In the genomic region with DNA sequence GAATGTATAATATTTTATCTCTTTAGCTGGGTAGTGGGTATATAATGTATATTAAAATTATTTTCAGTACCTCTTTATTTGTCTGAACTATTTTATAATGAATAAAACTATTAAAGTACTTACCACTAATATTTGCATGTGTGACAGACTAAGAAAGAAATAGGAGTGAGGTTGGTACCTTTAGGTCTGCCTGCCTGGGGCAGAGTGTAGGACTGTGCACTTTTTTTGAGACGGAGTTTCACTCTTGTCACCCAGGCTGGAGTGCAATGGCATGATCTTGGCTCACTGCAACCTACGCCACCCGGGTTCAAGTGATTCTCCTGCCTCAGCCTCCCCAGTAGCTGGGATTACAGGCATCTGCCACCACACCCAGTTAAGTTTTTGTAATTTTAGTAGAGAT, we compare ENCODE assay signal across 1 cellular context.
TF ChIP-seq lines count a peak whose summit lies in the region.

No MANE protein-coding gene starts in this region.

TF ChIP-seq in GM23338, 12 proteins besides CTCF, POLR2A, EP300 and RAD21 (continued from another document):
- TF ChIP-seq ZNF462 (CRISPR knock-in tag; IDR thresholded peaks at IDR 0.05) (no peak), POLR2AphosphoS5 (IDR thresholded peaks at IDR 0.05; ENCODE audit: low read depth) (no peak), ZNF331 (CRISPR knock-in tag; IDR thresholded peaks at IDR 0.05; ENCODE audit: low read depth) (no peak), EZH2 (IDR thresholded peaks at IDR 0.05; ENCODE audit: low read depth, unreplicated experiment) (no peak), EZH2phosphoT487 (IDR thresholded peaks at IDR 0.05; ENCODE audit: unreplicated experiment) (no peak), JUNB (IDR thresholded peaks at IDR 0.05; ENCODE audit: unreplicated experiment) (no peak)
